Comparison of ENCODE assay signal across 22 cellular contexts in genomic region chr5:21594566-21594965, GRCh38.
"Had no signal": no experiment of that assay in that cellular context is flagged by ENCODE, and none has a peak within 500 bp of the region (broad histone marks: within the 10 kb centered on the region; RNA-seq: fewer than 3 reads in every experiment).

No MANE protein-coding gene starts in this region.

- H3K9me3 ChIP-seq: SK-N-SH had no signal

- H3K4me3 Mint-ChIP-seq: T-cell had no signal

- H3K9ac ChIP-seq: SK-N-SH had no signal

- ATAC-seq: Panc1, PC-3, T-cell had no signal

- H3K27ac ChIP-seq: RWPE1 had no signal

- H3K9me2 ChIP-seq: SK-N-SH had no signal

- H3K27ac Mint-ChIP-seq: T-cell had no signal

- H3K36me3 Mint-ChIP-seq: T-cell had no signal

- H3K4me1 Mint-ChIP-seq: T-cell had no signal

- DNase-seq: KBM-7; MV-4-11; NCI-H1048; NCI-H1105; NCI-H1417; NCI-H1694; NCI-H187 treated with DMSO at 0.1 percent for 48 hours; NCI-H2029 treated with DMSO at 0.1 percent for 48 hours; NCI-H2171 treated with DMSO at 0.1 percent for 48 hours; NCI-H345; NCI-H446 treated with DMSO at 0.1 percent for 48 hours; NCI-H524; NCI-H526 treated with DMSO at 0.1 percent for 48 hours; NCI-H774; NK-92 treated with Interleukin-12 subunit alpha and Interleukin-12 subunit beta, amount 100 ng/mL, for 24 hours; PC-3; SHP77; SK-N-SH; SW 1271; T-cell had no signal

- H3K27me3 Mint-ChIP-seq: T-cell had no signal

- H3K4me2 ChIP-seq: SK-N-SH had no signal
